Comparison of ENCODE assay signal across 8 cellular contexts in the genomic region with DNA sequence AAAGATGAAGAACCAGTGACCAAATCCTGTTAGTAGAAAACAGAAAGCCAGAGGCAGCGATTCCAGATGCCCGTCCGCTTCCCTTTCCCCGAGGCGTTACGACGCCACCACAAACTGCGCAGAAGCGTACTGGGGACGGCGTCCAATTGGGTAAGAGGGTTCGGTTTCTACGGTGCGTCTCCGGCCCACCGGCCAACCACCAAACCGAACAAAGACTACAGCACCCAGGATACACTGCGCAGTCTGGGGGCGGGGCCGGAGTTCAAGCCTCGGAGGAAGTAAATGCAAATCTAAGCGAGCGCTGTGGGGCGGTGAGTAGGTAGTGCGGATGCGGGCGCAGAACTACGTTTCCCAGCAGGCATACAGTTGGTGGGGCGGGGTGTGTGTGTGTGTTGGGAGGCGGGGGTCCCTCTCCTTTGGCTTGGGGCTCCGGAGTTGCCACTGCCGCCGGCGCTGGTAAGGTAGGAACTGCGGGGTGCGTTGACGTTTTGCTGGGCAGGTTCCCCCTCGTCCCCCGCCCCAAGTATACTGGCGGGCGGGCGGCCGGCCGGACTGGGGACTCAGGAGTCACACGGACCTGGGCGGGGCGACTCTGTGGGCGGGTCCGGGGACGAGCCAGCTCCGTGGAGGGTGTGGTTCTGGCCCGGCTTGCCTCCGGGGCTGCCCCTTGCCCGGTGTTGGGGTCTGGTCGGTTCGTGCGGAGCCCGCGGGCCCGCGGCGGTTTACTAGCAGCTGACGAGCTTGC. TPM values are rescaled to one million over a fixed set of nuclear protein-coding genes. Genes with fewer than 3 reads are reported as not detected.
DNase-seq lines count a peak whose midpoint lies in the region; ATAC-seq, FAIRE-seq and TF ChIP-seq lines count a peak whose summit lies in the region.

A gene with protein sequence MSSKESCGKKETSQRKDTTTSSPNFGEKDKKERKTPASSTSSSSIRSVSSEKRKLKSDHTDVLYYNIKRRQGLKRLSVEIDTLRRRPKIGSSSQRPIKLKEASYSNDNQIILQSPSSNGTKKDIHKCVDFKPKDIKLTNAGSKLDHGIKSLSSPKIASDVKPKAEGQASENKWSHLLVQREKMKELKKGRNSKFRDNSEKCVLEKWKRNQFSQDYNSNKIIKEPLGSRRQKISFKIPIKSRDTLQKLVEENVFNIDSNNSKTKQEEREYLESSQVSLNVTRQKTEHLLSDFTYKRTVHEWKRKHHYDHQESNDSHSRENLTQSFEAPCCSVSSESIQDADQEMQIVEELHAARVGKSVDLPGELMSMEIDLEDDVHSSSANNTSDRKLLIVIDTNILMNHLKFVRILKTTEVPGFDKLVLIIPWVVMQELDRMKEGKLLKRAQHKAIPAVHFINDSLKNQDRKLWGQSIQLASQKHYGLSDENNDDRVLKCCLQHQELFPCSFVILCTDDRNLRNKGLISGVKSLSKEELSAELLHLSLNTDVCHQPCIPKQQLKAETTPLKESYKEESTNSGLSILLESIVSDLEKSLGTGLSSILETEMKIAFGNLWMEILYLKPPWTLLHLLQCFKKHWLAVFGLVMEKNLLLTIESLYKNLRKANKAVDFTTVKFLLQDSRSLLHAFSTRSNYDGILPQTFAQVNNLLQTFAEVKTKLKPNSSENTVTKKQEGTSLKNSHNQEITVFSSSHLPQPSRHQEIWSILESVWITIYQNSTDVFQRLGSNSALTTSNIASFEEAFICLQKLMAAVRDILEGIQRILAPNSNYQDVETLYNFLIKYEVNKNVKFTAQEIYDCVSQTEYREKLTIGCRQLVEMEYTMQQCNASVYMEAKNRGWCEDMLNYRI (plus strand): TSS at position 314 of the 745 bp plus-strand sequence. CDS start 3,675 bp downstream, outside the sequence.
A gene with protein sequence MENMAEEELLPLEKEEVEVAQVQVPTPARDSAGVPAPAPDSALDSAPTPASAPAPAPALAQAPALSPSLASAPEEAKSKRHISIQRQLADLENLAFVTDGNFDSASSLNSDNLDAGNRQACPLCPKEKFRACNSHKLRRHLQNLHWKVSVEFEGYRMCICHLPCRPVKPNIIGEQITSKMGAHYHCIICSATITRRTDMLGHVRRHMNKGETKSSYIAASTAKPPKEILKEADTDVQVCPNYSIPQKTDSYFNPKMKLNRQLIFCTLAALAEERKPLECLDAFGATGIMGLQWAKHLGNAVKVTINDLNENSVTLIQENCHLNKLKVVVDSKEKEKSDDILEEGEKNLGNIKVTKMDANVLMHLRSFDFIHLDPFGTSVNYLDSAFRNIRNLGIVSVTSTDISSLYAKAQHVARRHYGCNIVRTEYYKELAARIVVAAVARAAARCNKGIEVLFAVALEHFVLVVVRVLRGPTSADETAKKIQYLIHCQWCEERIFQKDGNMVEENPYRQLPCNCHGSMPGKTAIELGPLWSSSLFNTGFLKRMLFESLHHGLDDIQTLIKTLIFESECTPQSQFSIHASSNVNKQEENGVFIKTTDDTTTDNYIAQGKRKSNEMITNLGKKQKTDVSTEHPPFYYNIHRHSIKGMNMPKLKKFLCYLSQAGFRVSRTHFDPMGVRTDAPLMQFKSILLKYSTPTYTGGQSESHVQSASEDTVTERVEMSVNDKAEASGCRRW (minus strand): TSS at position 100 of the 745 bp plus-strand sequence. CDS start 241 bp downstream, outside the sequence.

- H3K4me3 ChIP-seq in kidney (ENCODE audit: low read length in 2 of 2) = peak within 1 kb of the TSS; percentile 94 to 95

- no peaks in the 10 kb centered on the region for H3K36me3 ChIP-seq in kidney (ENCODE audit: control insufficient read depth in 1 of 2, insufficient read depth in 2 of 2, low read length in 2 of 2)

- peak within 1 kb of the TSS; percentile 99 to 100 for H3K27ac ChIP-seq in kidney (ENCODE audit: low read depth in 2 of 2, low read length in 2 of 2)

- ATAC-seq in GM19035 (IDR thresholded peaks at IDR 0.05; ENCODE audit: unreplicated experiment) (peak; percentile 92), HG03354 (IDR thresholded peaks at IDR 0.05; ENCODE audit: poor library complexity, severe bottlenecking, unreplicated experiment) (peak; percentile 93)

- no peaks in the 10 kb centered on the region for H3K9me3 ChIP-seq in kidney (ENCODE audit: control insufficient read depth in 1 of 2, low read length in 2 of 2)

- TF ChIP-seq CTCF in AG09319 (IDR thresholded peaks at IDR 0.05; ENCODE audit: low read depth, low read length) (no peak), chondrocyte (IDR thresholded peaks at IDR 0.05) (no peak), kidney (IDR thresholded peaks at IDR 0.05; ENCODE audit: borderline replicate concordance, extremely low read depth, insufficient read depth) (no peak)

- H3K4me1 ChIP-seq in kidney (ENCODE audit: control insufficient read depth in 1 of 2, insufficient read depth in 1 of 2, low read depth in 1 of 2, low read length in 2 of 2) = peaks cover 8 to 25% of the 10 kb centered on the region in 2 donors

- H3K36me3 Mint-ChIP-seq in chondrocyte (ENCODE audit: low read depth) = peaks cover 4% of the 10 kb centered on the region

- H3K27me3 Mint-ChIP-seq in chondrocyte (ENCODE audit: low read depth) = no peaks in the 10 kb centered on the region

- no peaks in the 10 kb centered on the region for H3K9me3 Mint-ChIP-seq in chondrocyte (ENCODE audit: low read depth)

- peaks cover 33% of the 10 kb centered on the region for H3K4me1 Mint-ChIP-seq in chondrocyte (ENCODE audit: low read depth)

- DNase-seq in AG09319 (ENCODE audit: extremely low read depth, low read depth) (peak; percentile 98), NCI-H446 treated with DMSO at 0.1 percent for 48 hours (lab: John Stamatoyannopoulos, UW) (peak; percentile 99), chondrocyte (ENCODE audit: low spot score) (peak; percentile 100), kidney (peak; percentile 100)
- DNase-seq in activated CD4-positive, alpha-beta T cell treated with anti-CD3 and anti-CD28 coated beads for 1 hour = peak; percentile 96
- DNase-seq in stimulated activated CD4-positive, alpha-beta T cell treated with anti-CD3 and anti-CD28 coated beads, Interleukin-15, amount 100 ng/mL, for 24 hours = peak; percentile 99

- intact Hi-C loops in kidney (cut with DNase I) = no loop called here

- H3K27ac Mint-ChIP-seq in chondrocyte (ENCODE audit: unreplicated experiment) = peak within 1 kb of the TSS; percentile 99

- peak; percentile 98 for FAIRE-seq in kidney (lab: Jason Lieb, UNC)

- H3K9ac ChIP-seq in kidney (ENCODE audit: low read length in 2 of 2) = peak within 1 kb of the TSS; percentile 97 to 98

- H3K4me3 Mint-ChIP-seq in chondrocyte (ENCODE audit: unreplicated experiment) = peak within 1 kb of the TSS; percentile 78

RNA-seq across cellular contexts. Expression of the first gene that starts in this region (rescaled TPM):
- total RNA-seq in chondrocyte (2.7 to 3.5 TPM (median 3.3 TPM) in 3 replicates), kidney (6.5 TPM)
- polyA plus RNA-seq in kidney (ENCODE audit: insufficient read depth, low read depth, low replicate concordance) = 2.9 TPM

RNA-seq across cellular contexts. Expression of the second gene that starts in this region (rescaled TPM):
- total RNA-seq in chondrocyte (10.9 to 21.0 TPM (median 12.6 TPM) in 3 replicates), kidney (17.9 TPM)
- 11.6 TPM for polyA plus RNA-seq in kidney (ENCODE audit: insufficient read depth, low read depth, low replicate concordance)

Comparison
In these comparisons a context has a peak if more than half of its experiments do, and no peak if none do; other contexts are left out.
1. Peak in every context shown above with its lines: DNase-seq, ATAC-seq, H3K4me3 ChIP-seq and H3K27ac ChIP-seq.